Comparison of ENCODE assay signal across 13 cellular contexts in genomic region chr3:27978440-27978839, GRCh38.
"Had no signal": no experiment of that assay in that cellular context is flagged by ENCODE, and none has a peak within 500 bp of the region (broad histone marks: within the 10 kb centered on the region; RNA-seq: fewer than 3 reads in every experiment).

No MANE protein-coding gene starts in this region.

- H3K27ac Mint-ChIP-seq: activated CD8-positive, alpha-beta T cell treated with anti-CD3 and anti-CD28 coated beads, Interleukin-2, amount 10 ng/mL, durations not matched to agents 7 days and 5 days; stimulated activated effector memory CD8-positive, alpha-beta T cell treated with anti-CD3 and anti-CD28 coated beads, Interleukin-12 subunit alpha, Interleukin-12 subunit beta, amount 100 ng/mL, for 72 hours had no signal

- H3K4me3 Mint-ChIP-seq: activated CD8-positive, alpha-beta T cell treated with anti-CD3 and anti-CD28 coated beads, Interleukin-2, amount 10 ng/mL, durations not matched to agents 7 days and 5 days; stimulated activated effector memory CD8-positive, alpha-beta T cell treated with anti-CD3 and anti-CD28 coated beads, Interleukin-12 subunit alpha, Interleukin-12 subunit beta, amount 100 ng/mL, for 72 hours had no signal

- H2AFZ ChIP-seq: parathyroid adenoma had no signal

- H3K9me3 Mint-ChIP-seq: stimulated activated effector memory CD8-positive, alpha-beta T cell treated with anti-CD3 and anti-CD28 coated beads, Interleukin-12 subunit alpha, Interleukin-12 subunit beta, amount 100 ng/mL, for 72 hours had no signal

- H3K79me2 ChIP-seq: parathyroid adenoma had no signal

- DNase-seq: activated CD4-positive, alpha-beta T cell treated with anti-CD3 and anti-CD28 coated beads for 4 hours; activated CD8-positive, alpha-beta memory T cell treated with anti-CD3 and anti-CD28 coated beads, Interleukin-2, amount 50 U/mL, for 48 hours; activated CD8-positive, alpha-beta T cell treated with anti-CD3 and anti-CD28 coated beads, Interleukin-2, amount 10 ng/mL, durations not matched to agents 7 days and 5 days; central memory CD4-positive, alpha-beta T cell; effector CD8-positive, alpha-beta T cell; retina; T1000; transverse colon had no signal

- H3K36me3 Mint-ChIP-seq: stimulated activated effector memory CD8-positive, alpha-beta T cell treated with anti-CD3 and anti-CD28 coated beads, Interleukin-12 subunit alpha, Interleukin-12 subunit beta, amount 100 ng/mL, for 72 hours had no signal

- H3K9ac ChIP-seq: parathyroid adenoma had no signal

- H3K4me1 ChIP-seq: ascending aorta, parathyroid adenoma, transverse colon had no signal

- H3K27ac ChIP-seq: ascending aorta, coronary artery, parathyroid adenoma, transverse colon had no signal

- H3K36me3 ChIP-seq: ascending aorta, transverse colon had no signal

- H3K9me3 ChIP-seq: ascending aorta, transverse colon had no signal

- H3K4me2 ChIP-seq: smooth muscle cell had no signal

- H3K4me3 ChIP-seq: ascending aorta, coronary artery, smooth muscle cell, transverse colon had no signal

- H3K27me3 ChIP-seq: ascending aorta, transverse colon had no signal
